6 cellular contexts compared by ENCODE assay signal in the genomic region with DNA sequence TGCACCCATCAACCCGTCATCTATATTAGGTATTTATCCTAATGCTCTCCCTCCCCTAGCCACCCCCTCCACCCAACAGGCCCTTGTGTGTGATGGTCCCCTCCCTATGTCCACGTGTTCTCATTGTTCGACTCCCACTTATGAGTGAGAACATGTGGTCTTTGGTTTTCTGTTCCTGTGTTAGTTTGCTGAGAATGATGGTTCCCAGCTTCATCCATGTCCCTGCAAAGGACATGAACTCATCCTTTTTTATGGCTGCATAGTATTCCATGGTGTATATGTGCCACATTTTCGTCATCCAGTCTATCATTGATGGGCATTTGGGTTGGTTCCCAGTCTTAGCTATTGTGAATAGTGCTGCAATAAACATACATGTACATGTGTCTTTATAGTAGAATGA.
A peak's percentile ranks its signal among the peaks of the same experiment; 100 is the strongest.
DNase-seq lines count a peak whose midpoint lies in the region; ATAC-seq, FAIRE-seq and TF ChIP-seq lines count a peak whose summit lies in the region.
"Not testable (repeated sequence)": the region's sequence is repeated elsewhere in the genome, so short reads cannot be mapped to it uniquely, and the experiment has no call there.

No MANE protein-coding gene starts in this region.

- H3K79me2 ChIP-seq in HepG2 (ENCODE audit: insufficient read depth, low read length) = not testable (repeated sequence)

- intact Hi-C loops in HepG2 (cut with micrococcal nuclease; ENCODE audit: unreplicated experiment) = loop anchor here (5.0 kb wide), 1 partner anchor 954 kb away; no protein-coding TSS in a partner anchor
- intact Hi-C loops in spleen (cut with DNase I; ENCODE audit: low total_unique reads) = not testable (repeated sequence)

- H3K27ac ChIP-seq in coronary artery; HepG2 (ENCODE audit: extremely low read length, insufficient read depth, low read length); spleen: not testable (repeated sequence)

- H3K27ac Mint-ChIP-seq in neural crest cell (ENCODE audit: unreplicated experiment) = peak overlapping the region; percentile 50

- H3K4me3 Mint-ChIP-seq in neural crest cell = not testable (repeated sequence)

- not testable (repeated sequence) for H3K36me3 ChIP-seq in HepG2 (replicated peaks in 1 of 2; ENCODE audit: control insufficient read depth in 1 of 2, insufficient read depth in 2 of 2, low read length in 2 of 2); spleen

- H3K36me3 Mint-ChIP-seq in neural crest cell (ENCODE audit: low read depth) = not testable (repeated sequence)

- not testable (repeated sequence) for H3K4me1 ChIP-seq in HepG2 (ENCODE audit: insufficient read depth, low read length); spleen

- not testable (repeated sequence) for TF ChIP-seq EP300 in HepG2 (IDR thresholded peaks at IDR 0.05; ENCODE audit: low read depth in 2 of 2, low read length in 2 of 2); HepG2 (CRISPR knock-in tag; IDR thresholded peaks at IDR 0.05; ENCODE audit: borderline replicate concordance)

- not testable (repeated sequence) for H3K9me3 ChIP-seq in HepG2 (ENCODE audit: low read length); spleen

- not testable (repeated sequence) for TF ChIP-seq CTCF in coronary artery (IDR thresholded peaks at IDR 0.05); HepG2 (CRISPR knock-in tag; IDR thresholded peaks at IDR 0.05); neural crest cell (conservative IDR thresholded peaks at IDR 0.05); spleen (IDR thresholded peaks at IDR 0.05 in 8 of 11, conservative IDR thresholded peaks at IDR 0.05 in 3 of 11)

- not testable (repeated sequence) for TF ChIP-seq POLR2A in HepG2 (IDR thresholded peaks at IDR 0.05; ENCODE audit: insufficient read depth in 1 of 2, low read depth in 2 of 2, low read length in 2 of 2); spleen (IDR thresholded peaks at IDR 0.05)

- CTCF ChIA-PET in HepG2 (lab: Yijun Ruan, JAX; ENCODE audit: low intra/inter-chr PET ratio, low total read pairs) = not testable (repeated sequence)

- 33% methylated on average over 4 of the region's 4 CpGs for WGBS in HepG2 (ENCODE audit: low lambda C conversion rate)
- WGBS in spleen, 5 donors = 87 to 92% (median 89%) methylated on average over 4 of the region's 4 CpGs

- not testable (repeated sequence) for H3K9ac ChIP-seq in HepG2 (ENCODE audit: insufficient read depth, low read depth, low read length)

- not testable (repeated sequence) for H3K4me3 ChIP-seq in coronary artery; HepG2 (replicated peaks in 1 of 3; ENCODE audit: insufficient read depth in 1 of 3, low read depth in 2 of 3, low read length in 3 of 3); spleen

- not testable (repeated sequence) for H3K4me2 ChIP-seq in HepG2 (ENCODE audit: low read depth, low read length)

- POLR2A ChIA-PET in HepG2 (lab: Yijun Ruan, JAX) = not testable (repeated sequence)

- not testable (repeated sequence) for ATAC-seq in HepG2

- H3K9me3 Mint-ChIP-seq in neural crest cell = not testable (repeated sequence)

- in situ Hi-C loops in HepG2 (cut with HindIII; ENCODE audit: extremely low pct_ligation_motif_present, low pct_unique_long_range_greater_than_20kb) = not testable (repeated sequence)

- peaks cover 94% of the 10 kb centered on the region for H3K27me3 Mint-ChIP-seq in neural crest cell (ENCODE audit: low read depth)

- not testable (repeated sequence) for BruUV-seq in HepG2 (replicated peaks; lab: Mats Ljungman, UMichigan)

- TF ChIP-seq RAD21 in HepG2 (CRISPR knock-in tag; IDR thresholded peaks at IDR 0.05) = not testable (repeated sequence)

- peaks cover 54% of the 10 kb centered on the region for H3K4me1 Mint-ChIP-seq in neural crest cell

- FAIRE-seq in HepG2 (lab: Jason Lieb, UNC) = not testable (repeated sequence)

- peaks cover 8 to 50% of the 10 kb centered on the region in 2 experiments; a peak in 4 of 5 replicates for H3K27me3 ChIP-seq in HepG2 (ENCODE audit: control insufficient read depth in 1 of 2, insufficient read depth in 2 of 2, low read length in 2 of 2)
- peaks cover 0 to 44% (median 6%) of the 10 kb centered on the region in 7 donors for H3K27me3 ChIP-seq in spleen (replicated peaks in 1 of 7)

- H2AFZ ChIP-seq in HepG2 (ENCODE audit: low read length) = not testable (repeated sequence)

- DNase-seq in activated effector memory CD4-positive, alpha-beta T cell treated with anti-CD3 and anti-CD28 coated beads, Interleukin-2, amount 50 U/mL, for 16 hours = peak; percentile 17
- DNase-seq in coronary artery (ENCODE audit: low spot score) = peak; percentile 11
- DNase-seq in HepG2 (ENCODE audit: low spot score); neural crest cell (ENCODE audit: low read depth, low spot score): not testable (repeated sequence)
- DNase-seq in spleen = peak; percentile 12
- peak; percentile 12 for DNase-seq in ureter (ENCODE audit: low spot score)

- H4K20me1 ChIP-seq in HepG2 (ENCODE audit: insufficient read depth, low read length) = not testable (repeated sequence)

TF ChIP-seq in HepG2, 621 proteins besides CTCF, POLR2A, EP300 and RAD21:
- TF ChIP-seq, protein P1, sequence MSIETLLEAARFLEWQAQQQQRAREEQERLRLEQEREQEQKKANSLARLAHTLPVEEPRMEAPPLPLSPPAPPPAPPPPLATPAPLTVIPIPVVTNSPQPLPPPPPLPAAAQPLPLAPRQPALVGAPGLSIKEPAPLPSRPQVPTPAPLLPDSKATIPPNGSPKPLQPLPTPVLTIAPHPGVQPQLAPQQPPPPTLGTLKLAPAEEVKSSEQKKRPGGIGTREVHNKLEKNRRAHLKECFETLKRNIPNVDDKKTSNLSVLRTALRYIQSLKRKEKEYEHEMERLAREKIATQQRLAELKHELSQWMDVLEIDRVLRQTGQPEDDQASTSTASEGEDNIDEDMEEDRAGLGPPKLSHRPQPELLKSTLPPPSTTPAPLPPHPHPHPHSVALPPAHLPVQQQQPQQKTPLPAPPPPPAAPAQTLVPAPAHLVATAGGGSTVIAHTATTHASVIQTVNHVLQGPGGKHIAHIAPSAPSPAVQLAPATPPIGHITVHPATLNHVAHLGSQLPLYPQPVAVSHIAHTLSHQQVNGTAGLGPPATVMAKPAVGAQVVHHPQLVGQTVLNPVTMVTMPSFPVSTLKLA (IDR thresholded peaks at IDR 0.05) = peak; percentile 74
